1 cellular context compared by ENCODE assay signal in the genomic region with DNA sequence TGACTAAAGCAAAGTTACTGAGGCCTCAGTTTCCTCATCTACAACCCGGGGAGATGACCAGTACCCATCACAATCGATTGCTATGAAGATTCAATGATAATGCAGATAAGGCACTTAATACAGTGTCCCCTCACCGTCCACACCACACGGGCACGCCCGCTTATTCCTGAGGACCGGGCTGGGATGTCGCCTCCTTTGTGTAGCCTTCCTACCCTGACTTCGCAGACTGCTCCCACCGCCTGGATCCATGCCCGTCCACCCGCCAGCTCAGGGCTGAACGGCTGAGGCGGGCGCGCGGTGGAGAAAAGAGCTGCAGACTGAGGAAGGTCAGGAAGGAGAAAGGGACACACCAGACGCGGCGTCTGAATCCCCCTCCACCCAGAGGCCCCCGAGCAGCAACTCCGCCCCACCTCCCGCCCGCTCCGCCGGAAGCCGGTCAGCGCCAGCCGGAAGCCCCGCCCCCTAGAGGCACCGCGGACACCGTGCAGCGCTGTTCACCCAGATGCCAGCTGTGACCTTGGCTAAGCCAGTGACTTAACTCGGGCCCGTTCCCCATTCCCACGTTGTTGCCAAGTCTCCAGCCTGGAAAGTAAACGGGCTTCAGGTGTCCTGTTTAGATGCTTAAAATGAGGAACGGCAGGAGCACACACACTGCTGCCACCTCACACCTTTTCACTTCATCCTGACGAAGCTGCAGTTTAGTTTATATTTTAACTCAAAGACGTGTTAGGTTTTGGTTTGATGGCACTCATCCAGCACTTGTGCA.
TF ChIP-seq lines count a peak whose summit lies in the region.

A gene (minus strand): TSS at position 403 of the 766 bp plus-strand sequence.

TF ChIP-seq in HEK293, 187 proteins besides CTCF, POLR2A, EP300 and RAD21 (continued from another document):
- TF ChIP-seq ZEB2 (tag by site-specific recombination; IDR thresholded peaks at IDR 0.05) (peak; percentile 78), ZNF121 (tag by site-specific recombination; IDR thresholded peaks at IDR 0.05) (peak; percentile 60; the same call in 1 of the 2 replicates), BCL11A (tag by site-specific recombination; IDR thresholded peaks at IDR 0.05; ENCODE audit: low read depth) (peak; percentile 95), YY1 (tag by site-specific recombination; IDR thresholded peaks at IDR 0.05) (no peak), ZNF391 (tag by site-specific recombination; IDR thresholded peaks at IDR 0.05; ENCODE audit: borderline replicate concordance, low read depth) (peak; percentile 61; the same call in 1 of the 2 replicates), ZNF155 (tag by site-specific recombination; IDR thresholded peaks at IDR 0.05) (no peak), PRDM1 (tag by site-specific recombination; IDR thresholded peaks at IDR 0.05) (0 out of 2 replicates have a peak, but pooled peaks have one; percentile 33), ZNF23 (tag by site-specific recombination; IDR thresholded peaks at IDR 0.05; ENCODE audit: borderline replicate concordance) (no peak), ZNF521 (tag by site-specific recombination; IDR thresholded peaks at IDR 0.05) (no peak), RBAK (tag by site-specific recombination; IDR thresholded peaks at IDR 0.05) (no peak), ZNF292 (tag by site-specific recombination; IDR thresholded peaks at IDR 0.05; ENCODE audit: borderline replicate concordance, low read depth) (no peak)
- TF ChIP-seq, protein P1, sequence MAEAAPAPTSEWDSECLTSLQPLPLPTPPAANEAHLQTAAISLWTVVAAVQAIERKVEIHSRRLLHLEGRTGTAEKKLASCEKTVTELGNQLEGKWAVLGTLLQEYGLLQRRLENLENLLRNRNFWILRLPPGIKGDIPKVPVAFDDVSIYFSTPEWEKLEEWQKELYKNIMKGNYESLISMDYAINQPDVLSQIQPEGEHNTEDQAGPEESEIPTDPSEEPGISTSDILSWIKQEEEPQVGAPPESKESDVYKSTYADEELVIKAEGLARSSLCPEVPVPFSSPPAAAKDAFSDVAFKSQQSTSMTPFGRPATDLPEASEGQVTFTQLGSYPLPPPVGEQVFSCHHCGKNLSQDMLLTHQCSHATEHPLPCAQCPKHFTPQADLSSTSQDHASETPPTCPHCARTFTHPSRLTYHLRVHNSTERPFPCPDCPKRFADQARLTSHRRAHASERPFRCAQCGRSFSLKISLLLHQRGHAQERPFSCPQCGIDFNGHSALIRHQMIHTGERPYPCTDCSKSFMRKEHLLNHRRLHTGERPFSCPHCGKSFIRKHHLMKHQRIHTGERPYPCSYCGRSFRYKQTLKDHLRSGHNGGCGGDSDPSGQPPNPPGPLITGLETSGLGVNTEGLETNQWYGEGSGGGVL (tag by site-specific recombination; IDR thresholded peaks at IDR 0.05) = 0 out of 2 replicates have a peak, but pooled peaks have one; percentile 50
TF ChIP-seq in HEK293: peak in this region for 62.
